ENCODE assay signal across 17 cellular contexts in genomic region chr12:79452906-79453305, GRCh38.
A peak's percentile ranks its signal among the peaks of the same experiment; 100 is the strongest.
DNase-seq lines count a peak whose midpoint lies in the region; ATAC-seq and TF ChIP-seq lines count a peak whose summit lies in the region.
"Had no signal": no experiment of that assay in that cellular context is flagged by ENCODE, and none has a peak within 500 bp of the region (broad histone marks: within the 10 kb centered on the region; RNA-seq: fewer than 3 reads in every experiment).

No MANE protein-coding gene starts in this region.

- no peak for ATAC-seq in HG02623 (IDR thresholded peaks at IDR 0.05; ENCODE audit: unreplicated experiment)
- ATAC-seq: activated CD8-positive, alpha-beta T cell treated with anti-CD3 and anti-CD28 coated beads, Interleukin-2, amount 10 ng/mL, durations not matched to agents 7 days and 5 days; natural killer cell had no signal

- H3K4me1 Mint-ChIP-seq in nephron = peaks cover 34% of the 10 kb centered on the region
- H3K4me1 Mint-ChIP-seq: natural killer cell had no signal

- DNase-seq in EH (ENCODE audit: low read depth) = peak; percentile 19
- peak; percentile 47 for DNase-seq in OCI-M1 (lab: John Stamatoyannopoulos, UW)
- DNase-seq in ecto neural progenitor cell (ENCODE audit: low spot score) = peak; percentile 44
- no peak for DNase-seq in AG20443 (ENCODE audit: low spot score)
- no peak for DNase-seq in DMS53 treated with DMSO at 0.1 percent for 48 hours (lab: John Stamatoyannopoulos, UW; ENCODE audit: unreplicated experiment)
- no peak for DNase-seq in AG08395 (ENCODE audit: low spot score)
- DNase-seq: activated CD8-positive, alpha-beta T cell treated with anti-CD3 and anti-CD28 coated beads, Interleukin-2, amount 10 ng/mL, durations not matched to agents 7 days and 5 days; Calu3; colonic mucosa; esophagus squamous epithelium; natural killer cell; NCI-H1092 treated with DMSO at 0.1 percent for 48 hours; NCI-H2171 treated with DMSO at 0.1 percent for 48 hours; retina; stimulated activated CD4-positive, alpha-beta T cell treated with anti-CD3 and anti-CD28 coated beads, Interleukin-2, amount 100 ng/mL, for 24 hours had no signal

- peak overlapping the region; percentile 77 to 93 (median 85) for H3K27ac Mint-ChIP-seq in nephron
- H3K27ac Mint-ChIP-seq: activated CD8-positive, alpha-beta T cell treated with anti-CD3 and anti-CD28 coated beads, Interleukin-2, amount 10 ng/mL, durations not matched to agents 7 days and 5 days; natural killer cell had no signal

- TF ChIP-seq CTCF in nephron (IDR thresholded peaks at IDR 0.05; ENCODE audit: unreplicated experiment in 3 of 3) = no peak

- peaks cover 4% of the 10 kb centered on the region for H3K36me3 Mint-ChIP-seq in nephron (ENCODE audit: low read depth)
- H3K36me3 Mint-ChIP-seq: natural killer cell had no signal

- no peaks in the 10 kb centered on the region for H3K27me3 Mint-ChIP-seq in nephron (ENCODE audit: low read depth)

- H3K4me3 Mint-ChIP-seq in nephron = no peak overlapping the region
- H3K4me3 Mint-ChIP-seq: activated CD8-positive, alpha-beta T cell treated with anti-CD3 and anti-CD28 coated beads, Interleukin-2, amount 10 ng/mL, durations not matched to agents 7 days and 5 days; natural killer cell had no signal

- H3K9me3 Mint-ChIP-seq in nephron = no peaks in the 10 kb centered on the region

Comparison
In these comparisons a context has a peak if more than half of its experiments do, and no peak if none do; other contexts are left out.
1. DNase-seq: peak in EH (single experiment), OCI-M1 (single experiment) and ecto neural progenitor cell (single experiment); none in AG20443 (single experiment), DMS53 treated with DMSO at 0.1 percent for 48 hours (single experiment) and AG08395 (single experiment).